In the genomic region with DNA sequence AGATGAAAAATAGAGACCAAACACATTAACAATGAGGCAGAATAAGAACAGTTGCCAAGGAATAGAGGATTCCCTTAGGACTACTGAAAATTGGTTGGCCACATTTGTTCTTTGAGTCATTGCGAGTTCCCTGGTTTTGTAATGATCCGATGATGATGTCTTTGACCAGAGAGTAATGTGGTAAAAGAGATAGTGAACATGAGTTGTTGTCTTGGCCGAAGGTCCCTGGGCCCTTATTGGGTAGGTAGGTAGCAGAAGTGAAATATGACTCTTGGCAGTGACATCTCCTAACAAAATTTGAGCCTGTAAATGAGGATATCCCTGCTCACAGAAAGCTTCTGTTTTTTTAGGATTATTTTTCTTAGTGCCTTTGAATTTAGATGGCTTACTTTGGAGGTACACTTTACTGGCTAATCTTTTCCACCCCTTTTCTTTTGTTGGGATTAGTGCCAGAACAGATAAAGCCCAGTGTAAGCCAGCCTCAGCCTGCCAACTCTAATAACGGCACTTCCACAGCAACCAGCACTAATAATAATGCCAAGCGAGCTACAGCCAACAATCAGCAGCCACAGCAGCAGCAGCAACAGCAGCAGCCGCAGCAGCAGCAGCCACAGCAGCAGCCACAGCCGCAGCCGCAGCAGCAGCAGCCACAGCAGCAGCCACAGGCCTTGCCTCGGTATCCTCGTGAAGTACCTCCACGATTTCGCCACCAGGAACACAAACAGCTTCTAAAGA, we compare ENCODE assay signal across 11 cellular contexts. TPM values are rescaled to one million over a fixed set of nuclear protein-coding genes. Genes with fewer than 3 reads are reported as not detected.
DNase-seq lines count a peak whose midpoint lies in the region; ATAC-seq, FAIRE-seq and TF ChIP-seq lines count a peak whose summit lies in the region.
"Had no signal": no experiment of that assay in that cellular context is flagged by ENCODE, and none has a peak within 500 bp of the region (broad histone marks: within the 10 kb centered on the region; RNA-seq: fewer than 3 reads in every experiment).

No MANE protein-coding gene starts in this region.

- CTCF ChIA-PET in HepG2 (lab: Yijun Ruan, JAX; ENCODE audit: low intra/inter-chr PET ratio, low total read pairs) = no interaction called here

- TF ChIP-seq EP300 in HepG2 (IDR thresholded peaks at IDR 0.05; ENCODE audit: low read depth in 2 of 2, low read length in 2 of 2) (no peak), HepG2 (CRISPR knock-in tag; IDR thresholded peaks at IDR 0.05; ENCODE audit: borderline replicate concordance) (no peak)

- no peak for TF ChIP-seq POLR2A in HepG2 (IDR thresholded peaks at IDR 0.05; ENCODE audit: insufficient read depth in 1 of 2, low read depth in 2 of 2, low read length in 2 of 2)
- TF ChIP-seq POLR2A in erythroblast (IDR thresholded peaks at IDR 0.05; ENCODE audit: low read length) = no peak
- TF ChIP-seq POLR2A in vagina (IDR thresholded peaks at IDR 0.05) = no peak

- peaks cover 25% of the 10 kb centered on the region; the same call in 1 of the 2 replicates for H4K20me1 ChIP-seq in HepG2 (ENCODE audit: insufficient read depth, low read length)

- no peaks in the 10 kb centered on the region for H3K27me3 ChIP-seq in liver (ENCODE audit: control insufficient read depth in 4 of 4, insufficient read depth in 4 of 4, low read length in 3 of 4)
- H3K27me3 ChIP-seq in HepG2 (ENCODE audit: control insufficient read depth in 1 of 2, insufficient read depth in 2 of 2, low read length in 2 of 2) = no peaks in the 10 kb centered on the region
- H3K27me3 ChIP-seq in vagina = no peaks in the 10 kb centered on the region

- intact Hi-C loops in HepG2 (cut with micrococcal nuclease; ENCODE audit: unreplicated experiment) (no loop called here), vagina (cut with DNase I) (no loop called here)

- H3K79me2 ChIP-seq in HepG2 (ENCODE audit: insufficient read depth, low read length) = peaks cover 49% of the 10 kb centered on the region

- 42% methylated on average over 12 of the region's 12 CpGs for WGBS in liver
- WGBS in HepG2 (ENCODE audit: low lambda C conversion rate) = over 99% methylated on average over 12 of the region's 12 CpGs

- no peak for TF ChIP-seq CTCF in liver (IDR thresholded peaks at IDR 0.05; ENCODE audit: low read depth, low read length, missing input control)
- no peak for TF ChIP-seq CTCF in HepG2 (CRISPR knock-in tag; IDR thresholded peaks at IDR 0.05)
- TF ChIP-seq CTCF in vagina (IDR thresholded peaks at IDR 0.05) = no peak

- peaks cover 10% of the 10 kb centered on the region for H3K4me1 Mint-ChIP-seq in memory B cell

- H3K27ac ChIP-seq in liver (ENCODE audit: low read depth in 1 of 2, low read length in 2 of 2) = peak overlapping the region; percentile 63 to 71
- no peak overlapping the region for H3K27ac ChIP-seq in HepG2 (ENCODE audit: extremely low read length, insufficient read depth, low read length)
- H3K27ac ChIP-seq in vagina = peak overlapping the region; percentile 52

- H2AFZ ChIP-seq in HepG2 (ENCODE audit: low read length) = no peak overlapping the region

- peak overlapping the region; percentile 31 for H3K27ac Mint-ChIP-seq in memory B cell
- H3K27ac Mint-ChIP-seq: dendritic cell treated with granulocyte-macrophage colony-stimulating factor and Interleukin-4, amounts not matched to agents 40 ng/mL and 50 ng/mL, for 4 days had no signal

- in situ Hi-C loops in HepG2 (cut with HindIII; ENCODE audit: extremely low pct_ligation_motif_present, low pct_unique_long_range_greater_than_20kb) = no loop called here

- peaks cover 8 to 41% (median 25%) of the 10 kb centered on the region in 4 donors for H3K36me3 ChIP-seq in liver (ENCODE audit: control insufficient read depth in 4 of 4, insufficient read depth in 3 of 4, low read depth in 1 of 4, low read length in 3 of 4)
- H3K36me3 ChIP-seq in HepG2 (replicated peaks in 1 of 2; ENCODE audit: control insufficient read depth in 1 of 2, insufficient read depth in 2 of 2, low read length in 2 of 2) = peaks cover 36 to 66% of the 10 kb centered on the region in 2 experiments
- peaks cover 2 to 43% of the 10 kb centered on the region in 2 donors for H3K36me3 ChIP-seq in vagina

- no peak for FAIRE-seq in HepG2 (lab: Jason Lieb, UNC)

- peaks cover 33% of the 10 kb centered on the region for H3K36me3 Mint-ChIP-seq in memory B cell

- H3K4me2 ChIP-seq in HepG2 (ENCODE audit: low read depth, low read length) = no peak overlapping the region

- POLR2A ChIA-PET in HepG2 (lab: Yijun Ruan, JAX) = no interaction called here

- DNase-seq in HepG2 (ENCODE audit: low spot score) (no peak), erythroblast (lab: John Stamatoyannopoulos, UW) (peak; percentile 61 to 81), memory B cell (ENCODE audit: low spot score in 2 of 2) (no peak), vagina (ENCODE audit: extremely low spot score in 2 of 2) (no peak), T-helper 2 cell (no peak)
- DNase-seq: kidney glomerular epithelial cell, NCI-H2171 treated with DMSO at 0.1 percent for 48 hours had no signal

- TF ChIP-seq RAD21 in liver (IDR thresholded peaks at IDR 0.05) = no peak
- TF ChIP-seq RAD21 in HepG2 (CRISPR knock-in tag; IDR thresholded peaks at IDR 0.05) = no peak

- H3K4me1 ChIP-seq in liver (ENCODE audit: control insufficient read depth in 4 of 4, insufficient read depth in 4 of 4, low read length in 3 of 4) (peaks cover 16 to 38% (median 23%) of the 10 kb centered on the region in 4 donors), HepG2 (ENCODE audit: insufficient read depth, low read length) (peaks cover 8% of the 10 kb centered on the region), vagina (peaks cover 48% of the 10 kb centered on the region)

- no peaks in the 10 kb centered on the region for H3K9me3 Mint-ChIP-seq in memory B cell
- H3K9me3 Mint-ChIP-seq: dendritic cell treated with granulocyte-macrophage colony-stimulating factor and Interleukin-4, amounts not matched to agents 40 ng/mL and 50 ng/mL, for 4 days had no signal

- no TSS peak for BruUV-seq in HepG2 (replicated peaks; lab: Mats Ljungman, UMichigan)

- H3K9me3 ChIP-seq in liver (ENCODE audit: control insufficient read depth in 4 of 4, low read length in 3 of 4) (no peaks in the 10 kb centered on the region), HepG2 (ENCODE audit: low read length) (no peaks in the 10 kb centered on the region), vagina (no peaks in the 10 kb centered on the region)

- H3K27me3 Mint-ChIP-seq in memory B cell = no peaks in the 10 kb centered on the region
- H3K27me3 Mint-ChIP-seq: dendritic cell treated with granulocyte-macrophage colony-stimulating factor and Interleukin-4, amounts not matched to agents 40 ng/mL and 50 ng/mL, for 4 days had no signal

- ATAC-seq in HepG2 (no peak), memory B cell (ENCODE audit: low read depth) (no peak), HG03565 (IDR thresholded peaks at IDR 0.05; ENCODE audit: unreplicated experiment) (no peak), HG02840 (IDR thresholded peaks at IDR 0.05; ENCODE audit: low FRiP score, unreplicated experiment) (no peak)

- H3K4me3 Mint-ChIP-seq in memory B cell = no peak overlapping the region
- H3K4me3 Mint-ChIP-seq: dendritic cell treated with granulocyte-macrophage colony-stimulating factor and Interleukin-4, amounts not matched to agents 40 ng/mL and 50 ng/mL, for 4 days had no signal

- H3K4me3 ChIP-seq in liver (ENCODE audit: low read depth in 1 of 3, low read length in 3 of 3) (no peak overlapping the region), HepG2 (replicated peaks in 1 of 3; ENCODE audit: insufficient read depth in 1 of 3, low read depth in 2 of 3, low read length in 3 of 3) (no peak overlapping the region), vagina (no peak overlapping the region)

- H3K9ac ChIP-seq in liver (ENCODE audit: low read depth in 1 of 2, low read length in 2 of 2) (no peak overlapping the region), HepG2 (ENCODE audit: insufficient read depth, low read depth, low read length) (no peak overlapping the region)

TF ChIP-seq in HepG2, 621 proteins besides CTCF, POLR2A, EP300 and RAD21 (continues in another document):
- TF ChIP-seq ZUFSP (CRISPR knock-in tag; IDR thresholded peaks at IDR 0.05; ENCODE audit: borderline replicate concordance) = no peak

RNA-seq across cellular contexts. Expression of gene TNRC6A, which starts 47.2 kb away (rescaled TPM):
- total RNA-seq in liver = 10 to 100 TPM; 21.7 to 42.3 TPM
- 10 to 100 TPM in 1 of 2 donors, 1 to 10 TPM in 1; 9.3 to 24.0 TPM for polyA plus RNA-seq in liver
- 26.7 and 30.9 TPM in 2 replicates for total RNA-seq in HepG2 (2016; rRNA removed; fragmentation: Illumina TruSeq; extraction: Trizol)
- total RNA-seq in HepG2 (2016; cell fraction: cytosol; rRNA removed; fragmentation: Illumina TruSeq; extraction: Trizol; ENCODE audit: low read depth) = 6.9 and 8.1 TPM in 2 replicates
- 24.9 and 33.4 TPM in 2 replicates for total RNA-seq in HepG2 (2016; cell fraction: insoluble cytoplasmic fraction; rRNA removed; fragmentation: Illumina TruSeq; extraction: Trizol)
- 10.5 and 13.0 TPM in 2 replicates for total RNA-seq in HepG2 (2016; cell fraction: membrane; rRNA removed; fragmentation: Illumina TruSeq; extraction: Trizol)
- total RNA-seq in HepG2 (2016; cell fraction: nucleus; rRNA removed; fragmentation: Illumina TruSeq; extraction: Trizol) = 75.1 and 92.8 TPM in 2 replicates
- 43.6 and 49.2 TPM in 2 replicates for polyA plus RNA-seq in HepG2 (2011; rRNA removed)
- 25.1 and 25.7 TPM in 2 replicates for polyA plus RNA-seq in HepG2 (2011; cell fraction: cytosol; rRNA removed)
- 154 and 160 TPM in 2 replicates for polyA plus RNA-seq in HepG2 (2011; cell fraction: nucleus; rRNA removed)
- 30.0 and 33.6 TPM in 2 replicates for polyA plus RNA-seq in HepG2 (2012)
- 0.53 and 1.5 TPM in 2 replicates for polyA plus RNA-seq in HepG2 (2016; cell fraction: cytosol; fragmentation: Illumina TruSeq; extraction: Trizol; ENCODE audit: low read depth)
- 17.2 and 18.0 TPM in 2 replicates for polyA plus RNA-seq in HepG2 (2016; cell fraction: insoluble cytoplasmic fraction; fragmentation: Illumina TruSeq; extraction: Trizol; ENCODE audit: low read depth)
- 1.1 and 1.6 TPM in 2 replicates for polyA plus RNA-seq in HepG2 (2016; cell fraction: membrane; fragmentation: Illumina TruSeq; extraction: Trizol; ENCODE audit: low read depth)
- polyA plus RNA-seq in HepG2 (2016; cell fraction: nucleus; fragmentation: Illumina TruSeq; extraction: Trizol; ENCODE audit: insufficient read depth, low read depth) = 103 and 113 TPM in 2 replicates
- 70.9 TPM in 2 replicates for polyA minus RNA-seq in HepG2 (2011; rRNA and poly(A)+ RNA removed; ENCODE audit: low replicate concordance)
- polyA minus RNA-seq in HepG2 (2011; cell fraction: cytosol; rRNA and poly(A)+ RNA removed) = 19.3 and 29.4 TPM in 2 replicates
- 205 and 259 TPM in 2 replicates for polyA minus RNA-seq in HepG2 (2011; cell fraction: nucleus; rRNA and poly(A)+ RNA removed)
- 53.0 TPM for total RNA-seq in vagina

Comparison
In these comparisons a context has a peak if more than half of its experiments do, and no peak if none do; other contexts are left out.
1. DNase-seq: peak in erythroblast (2 of 2); none in HepG2 (single experiment), memory B cell (0 of 2), vagina (0 of 2) and T-helper 2 cell (0 of 5).